8 cellular contexts compared by ENCODE assay signal in genomic region chr9:104927912-104928740, GRCh38. TPM values are rescaled to one million over a fixed set of nuclear protein-coding genes. Genes with fewer than 3 reads are reported as not detected.
DNase-seq lines count a peak whose midpoint lies in the region; ATAC-seq and TF ChIP-seq lines count a peak whose summit lies in the region.

Gene ABCA1 (minus strand): TSS chr9:104928155. CDS start chr9:104903679, 24,476 bp downstream.

- no peak within 1 kb of the TSS for H2AFZ ChIP-seq in DND-41 (ENCODE audit: low read depth, low read length)

- H3K4me3 ChIP-seq in DND-41 (ENCODE audit: low read depth in 1 of 2, low read length in 2 of 2) (no peak within 1 kb of the TSS), NT2/D1 (ENCODE audit: insufficient read length, low read depth) (peak within 1 kb of the TSS; percentile 94), mesendoderm (ENCODE audit: low read length) (peak within 1 kb of the TSS; percentile 50)

- H4K8ac ChIP-seq in mesendoderm (ENCODE audit: low read depth, low read length) = no peak within 1 kb of the TSS

- no peaks in the 10 kb centered on the region for H3K79me2 ChIP-seq in DND-41 (ENCODE audit: insufficient read depth, low read length)
- H3K79me2 ChIP-seq in mesendoderm (ENCODE audit: control insufficient read depth, insufficient read depth, low read length) = no peaks in the 10 kb centered on the region

- H3K27ac ChIP-seq in DND-41 (ENCODE audit: low read length) (no peak within 1 kb of the TSS), mesendoderm (ENCODE audit: low read depth, low read length) (peak within 1 kb of the TSS; percentile 67)

- H3K9ac ChIP-seq in DND-41 (ENCODE audit: low read depth, low read length) = no peak within 1 kb of the TSS
- peak within 1 kb of the TSS; percentile 92 for H3K9ac ChIP-seq in NT2/D1 (ENCODE audit: insufficient read length, low read depth)
- peak within 1 kb of the TSS; percentile 74 for H3K9ac ChIP-seq in mesendoderm (ENCODE audit: low read length)

- H3K36me3 ChIP-seq in DND-41 (ENCODE audit: insufficient read depth, low read length) = no peaks in the 10 kb centered on the region
- no peaks in the 10 kb centered on the region for H3K36me3 ChIP-seq in NT2/D1 (ENCODE audit: insufficient read depth, insufficient read length, low read length)
- no peaks in the 10 kb centered on the region for H3K36me3 ChIP-seq in mesendoderm (ENCODE audit: control insufficient read depth, insufficient read depth, low read length)

- H3K4ac ChIP-seq in mesendoderm (ENCODE audit: low read depth, low read length) = no peak within 1 kb of the TSS

- peaks cover 15% of the 10 kb centered on the region for H3K27me3 Mint-ChIP-seq in endothelial cell (ENCODE audit: unreplicated experiment)

- H3K27me3 ChIP-seq in DND-41 (ENCODE audit: insufficient read depth, low read length, poor library complexity) (peaks cover 11% of the 10 kb centered on the region), NT2/D1 (ENCODE audit: insufficient read depth, insufficient read length) (peaks cover 6% of the 10 kb centered on the region), mesendoderm (ENCODE audit: insufficient read depth, low read length, poor library complexity) (no peaks in the 10 kb centered on the region)

- no peak within 1 kb of the TSS for H3K23ac ChIP-seq in mesendoderm (ENCODE audit: low read length)

- no peaks in the 10 kb centered on the region for H3K9me3 Mint-ChIP-seq in endothelial cell (ENCODE audit: unreplicated experiment)

- peak; percentile 4 for DNase-seq in DND-41
- peak; percentile 82 for DNase-seq in NT2/D1 (ENCODE audit: low read depth, low spot score)
- DNase-seq in activated T-cell treated with anti-CD3 and anti-CD28 coated beads for 1 hour (ENCODE audit: low read depth) = peak; percentile 55
- DNase-seq in endothelial cell (ENCODE audit: low spot score) = peak; percentile 89
- peak; percentile 94 for DNase-seq in mesendoderm
- peak; percentile 57 for DNase-seq in stimulated activated CD8-positive, alpha-beta memory T cell treated with anti-CD3 and anti-CD28 coated beads, Interleukin-12 subunit alpha, Interleukin-12 subunit beta, amount 100 ng/mL, for 24 hours (ENCODE audit: extremely low read depth)

- peaks cover 4% of the 10 kb centered on the region for H3K36me3 Mint-ChIP-seq in endothelial cell (ENCODE audit: low read depth, unreplicated experiment)

- 0 out of 3 replicates have a peak, but pooled peaks have one; percentile 19 for ATAC-seq in DND-41 (ENCODE audit: insufficient read depth, low read depth)
- peak; percentile 52 for ATAC-seq in HG02938 (IDR thresholded peaks at IDR 0.05; ENCODE audit: unreplicated experiment)
- ATAC-seq in GM21447 (IDR thresholded peaks at IDR 0.05; ENCODE audit: unreplicated experiment) = no peak

- H3K4me1 ChIP-seq in DND-41 (ENCODE audit: insufficient read depth, low read length) (no peaks in the 10 kb centered on the region), NT2/D1 (ENCODE audit: insufficient read depth, insufficient read length) (no peaks in the 10 kb centered on the region), mesendoderm (ENCODE audit: control insufficient read depth, low read depth, low read length) (no peaks in the 10 kb centered on the region)

- H3K27ac Mint-ChIP-seq in endothelial cell (ENCODE audit: unreplicated experiment) = peak within 1 kb of the TSS; percentile 99

- no peaks in the 10 kb centered on the region for H4K20me1 ChIP-seq in DND-41 (ENCODE audit: insufficient read depth, low read length)

- no CpG with 5 or more reads among the region's 53 CpGs for WGBS in mesendoderm (ENCODE audit: extremely low coverage, insufficient coverage, low lambda C conversion rate)

- no peak within 1 kb of the TSS for H4K5ac ChIP-seq in mesendoderm (ENCODE audit: low read length)

- TF ChIP-seq CTCF in DND-41 (IDR thresholded peaks at IDR 0.05; ENCODE audit: borderline replicate concordance, extremely low read depth, low read length, poor library complexity, severe bottlenecking) (no peak), endothelial cell (IDR thresholded peaks at IDR 0.05; ENCODE audit: unreplicated experiment) (no peak)

- H3K4me1 Mint-ChIP-seq in endothelial cell (ENCODE audit: unreplicated experiment) = peaks cover 23% of the 10 kb centered on the region

- H3K4me3 Mint-ChIP-seq in endothelial cell (ENCODE audit: unreplicated experiment) = peak within 1 kb of the TSS; percentile 100

- H2BK120ac ChIP-seq in mesendoderm (ENCODE audit: low read depth, low read length) = peak within 1 kb of the TSS; percentile 64

- peak within 1 kb of the TSS; percentile 76 for H3K56ac ChIP-seq in mesendoderm (ENCODE audit: low read length)

- H3K9me3 ChIP-seq in DND-41 (ENCODE audit: insufficient read depth, low read length, severe bottlenecking) (no peaks in the 10 kb centered on the region), NT2/D1 (ENCODE audit: insufficient read depth, low read length) (no peaks in the 10 kb centered on the region)

- H3K79me1 ChIP-seq in mesendoderm (ENCODE audit: low read length) = no peaks in the 10 kb centered on the region

- no peak within 1 kb of the TSS for H3K4me2 ChIP-seq in DND-41 (ENCODE audit: insufficient read depth, low read length)
- peak within 1 kb of the TSS; percentile 87 for H3K4me2 ChIP-seq in mesendoderm (ENCODE audit: low read length)

- H3K18ac ChIP-seq in mesendoderm (ENCODE audit: low read length) = peak within 1 kb of the TSS; percentile 69

- H2BK15ac ChIP-seq in mesendoderm (replicated peaks; ENCODE audit: low read depth) = peak within 1 kb of the TSS; percentile 94

- H2AK5ac ChIP-seq in mesendoderm (ENCODE audit: low read length) = no peak within 1 kb of the TSS

- H2BK5ac ChIP-seq in mesendoderm (ENCODE audit: low read length) = no peak within 1 kb of the TSS

RNA-seq across cellular contexts. Expression of gene ABCA1, which starts in this region (rescaled TPM):
- total RNA-seq in endothelial cell (ENCODE audit: unreplicated experiment) = 171 TPM
- 1.0 TPM for polyA plus RNA-seq in mesendoderm (2013, experiment 1 of 2)
- polyA plus RNA-seq in mesendoderm (2013, experiment 2 of 2) = 1.1 TPM

Comparison
In these comparisons a context has a peak if more than half of its experiments do, and no peak if none do; other contexts are left out.
1. DNase-seq: peak in every context shown above with its lines; median percentile 94 in mesendoderm; 89 in endothelial cell; 82 in NT2/D1; 57 in stimulated activated CD8-positive, alpha-beta memory T cell treated with anti-CD3 and anti-CD28 coated beads, Interleukin-12 subunit alpha, Interleukin-12 subunit beta, amount 100 ng/mL, for 24 hours; 55 in activated T-cell treated with anti-CD3 and anti-CD28 coated beads for 1 hour; 4 in DND-41.
2. H3K4me3 ChIP-seq: peak in NT2/D1 (single experiment) and mesendoderm (single experiment); none in DND-41 (0 of 2).